In genomic region chr1:65148178-65148547, GRCh38 we compare ENCODE assay signal across 8 cellular contexts. TPM values are rescaled to one million over a fixed set of nuclear protein-coding genes. Genes with fewer than 3 reads are reported as not detected.
DNase-seq lines count a peak whose midpoint lies in the region; ATAC-seq and TF ChIP-seq lines count a peak whose summit lies in the region.
"Not testable (repeated sequence)": the region's sequence is repeated elsewhere in the genome, so short reads cannot be mapped to it uniquely, and the experiment has no call there.

AK4 (plus strand) TSS chr1:65148203; CDS start chr1:65148408, 205 bp downstream.

- POLR2A ChIA-PET in BJ (lab: Charles Lee) = not testable (repeated sequence)

- not testable (repeated sequence) for TF ChIP-seq EP300 in esophagus muscularis mucosa (IDR thresholded peaks at IDR 0.05)

- H3K9ac ChIP-seq in OCI-LY1 (ENCODE audit: low read length) = peak within 1 kb of the TSS; percentile 24; the same call in 1 of the 2 replicates

- H3K36me3 Mint-ChIP-seq in activated naive CD8-positive, alpha-beta T cell = not testable (repeated sequence)

- not testable (repeated sequence) for H3K36me3 ChIP-seq in BJ (ENCODE audit: control insufficient read depth, insufficient read depth, low read length); OCI-LY1 (ENCODE audit: insufficient read depth, low read length); esophagus muscularis mucosa

- DNase-seq in BJ (ENCODE audit: low read depth); esophagus muscularis mucosa (ENCODE audit: extremely low spot score); lung microvascular endothelial cell (ENCODE audit: low read depth in 2 of 2); skeletal muscle cell (ENCODE audit: low read depth): not testable (repeated sequence)

- not testable (repeated sequence) for TF ChIP-seq CTCF in BJ (IDR thresholded peaks at IDR 0.05; ENCODE audit: insufficient read depth, low read depth, low read length); OCI-LY1 (IDR thresholded peaks at IDR 0.05; ENCODE audit: low read length); esophagus muscularis mucosa (IDR thresholded peaks at IDR 0.05)

- no CpG with 5 or more reads among the region's 33 CpGs for WGBS in esophagus muscularis mucosa

- intact Hi-C loops in esophagus muscularis mucosa (cut with DNase I) = loop anchor here (5.0 kb wide), 1 partner anchor 81 kb away; no protein-coding TSS in a partner anchor

- CTCF ChIA-PET in BJ (lab: Yijun Ruan, JAX) = interaction anchor here (1.5 to 1.8 kb wide), 2 partner anchors 65 to 88 kb away, joined by 4 read pairs; no protein-coding TSS in a partner anchor

- H3K4me1 Mint-ChIP-seq in activated naive CD8-positive, alpha-beta T cell (ENCODE audit: low read depth) = not testable (repeated sequence)

- H3K27me3 ChIP-seq in BJ (ENCODE audit: control insufficient read depth, insufficient read depth, low read length); OCI-LY1 (ENCODE audit: insufficient read depth, low read length); esophagus muscularis mucosa: not testable (repeated sequence)

- not testable (repeated sequence) for H3K9me3 ChIP-seq in OCI-LY1 (ENCODE audit: low read length); esophagus muscularis mucosa

- H3K79me2 ChIP-seq in OCI-LY1 (ENCODE audit: insufficient read depth, low read length) = not testable (repeated sequence)

- not testable (repeated sequence) for H4K20me1 ChIP-seq in OCI-LY1 (ENCODE audit: insufficient read depth, low read length)

- H3K9me3 Mint-ChIP-seq in activated naive CD8-positive, alpha-beta T cell (ENCODE audit: low read depth) = not testable (repeated sequence)

- not testable (repeated sequence) for TF ChIP-seq POLR2A in esophagus muscularis mucosa (IDR thresholded peaks at IDR 0.05; ENCODE audit: low read depth)

- peak within 1 kb of the TSS; percentile 87 for H3K4me3 Mint-ChIP-seq in activated naive CD8-positive, alpha-beta T cell

- peak within 1 kb of the TSS; percentile 64 for H3K4me2 ChIP-seq in OCI-LY1 (ENCODE audit: low read length)

- H3K4me3 ChIP-seq in BJ (ENCODE audit: low read depth, low read length) (peak within 1 kb of the TSS; percentile 73), OCI-LY1 (ENCODE audit: low read depth, low read length, poor library complexity, severe bottlenecking) (peak within 1 kb of the TSS; percentile 61), esophagus muscularis mucosa (peak within 1 kb of the TSS; percentile 91 to 94 (median 94)), skeletal muscle cell (ENCODE audit: low read depth, low read length) (peak within 1 kb of the TSS; percentile 78)

- peaks cover 30% of the 10 kb centered on the region for H3K27me3 Mint-ChIP-seq in activated naive CD8-positive, alpha-beta T cell

- ATAC-seq in GM19452 (IDR thresholded peaks at IDR 0.05; ENCODE audit: unreplicated experiment) (peak; percentile 10), HG03025 (IDR thresholded peaks at IDR 0.05; ENCODE audit: low FRiP score, unreplicated experiment) (peak; percentile 13)

- H3K4me1 ChIP-seq in OCI-LY1 (ENCODE audit: insufficient read depth, low read length, severe bottlenecking) = not testable (repeated sequence)
- H3K4me1 ChIP-seq in esophagus muscularis mucosa = peaks cover 20 to 52% (median 32%) of the 10 kb centered on the region in 4 donors

- H3K9me2 ChIP-seq in OCI-LY1 (ENCODE audit: low read depth, low read length) = not testable (repeated sequence)

- H3F3A ChIP-seq in OCI-LY1 (ENCODE audit: insufficient read depth, low read length) = not testable (repeated sequence)

- H3K27ac ChIP-seq in OCI-LY1 (ENCODE audit: low read depth, low read length, poor library complexity, severe bottlenecking) = not testable (repeated sequence)
- H3K27ac ChIP-seq in esophagus muscularis mucosa (replicated peaks in 1 of 4) = peak within 1 kb of the TSS; percentile 90 to 97 (median 92)

- not testable (repeated sequence) for H2AFZ ChIP-seq in OCI-LY1 (ENCODE audit: low read length)

- peak within 1 kb of the TSS; percentile 54 for H3K27ac Mint-ChIP-seq in activated naive CD8-positive, alpha-beta T cell

RNA-seq across cellular contexts. Expression of gene AK4, which starts in this region (rescaled TPM):
- polyA plus RNA-seq in BJ (2011; rRNA removed) = 11.9 and 24.2 TPM in 2 replicates
- polyA minus RNA-seq in BJ (2011; rRNA and poly(A)+ RNA removed) = 9.0 and 9.1 TPM in 2 replicates
- 10 to 100 TPM; 41.1 to 66.0 (median 51.2) TPM for total RNA-seq in esophagus muscularis mucosa
- 10.5 and 26.4 TPM in 2 replicates for total RNA-seq in lung microvascular endothelial cell
